In the genomic region with DNA sequence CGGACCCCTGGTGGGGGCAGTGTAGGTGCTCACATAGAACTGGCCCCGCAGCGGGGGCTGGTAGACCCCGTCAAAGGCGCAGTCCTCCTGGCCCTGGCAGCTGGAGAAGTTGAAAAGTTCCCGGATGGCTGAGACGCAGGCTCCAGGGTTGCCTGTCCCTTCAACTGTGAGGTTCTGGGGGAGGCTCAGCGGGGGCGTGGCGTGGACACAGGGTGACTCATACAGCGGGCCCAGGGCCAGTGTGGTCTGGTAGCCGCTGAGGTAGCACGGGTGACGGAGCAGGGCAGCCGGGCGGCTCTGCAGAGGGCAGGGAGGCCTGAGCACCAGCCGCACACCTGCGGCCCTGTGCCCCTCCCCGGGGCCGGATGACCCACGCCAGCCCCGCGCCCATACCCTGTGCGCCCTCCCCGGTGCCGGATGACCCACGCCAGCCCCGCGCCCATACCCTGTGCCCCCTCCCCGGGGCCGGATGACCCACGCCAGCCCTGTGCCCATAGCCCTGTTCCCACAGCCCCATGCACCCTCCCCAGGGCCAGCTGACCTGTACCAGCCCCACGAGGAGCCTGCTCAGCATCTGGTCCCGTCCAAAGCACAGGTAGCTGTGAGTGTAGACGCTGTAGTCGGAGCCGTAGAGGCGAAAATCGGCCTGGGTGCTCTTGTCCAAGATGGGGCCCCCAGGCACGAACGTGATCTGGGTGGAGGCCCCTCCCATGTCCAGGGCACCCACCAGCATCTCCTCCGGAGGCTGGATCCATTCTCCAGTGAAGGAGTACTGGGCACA, we compare ENCODE assay signal across 10 cellular contexts. TPM values are rescaled to one million over a fixed set of nuclear protein-coding genes. Genes with fewer than 3 reads are reported as not detected.
DNase-seq lines count a peak whose midpoint lies in the region; ATAC-seq lines count a peak whose summit lies in the region.
"Had no signal": no experiment of that assay in that cellular context is flagged by ENCODE, and none has a peak within 500 bp of the region (broad histone marks: within the 10 kb centered on the region; RNA-seq: fewer than 3 reads in every experiment).

No MANE protein-coding gene starts in this region.

- H3K27ac ChIP-seq in trophoblast cell (ENCODE audit: low read depth, low read length) = no peak overlapping the region

- no peak overlapping the region for H3K4me3 ChIP-seq in trophoblast cell (ENCODE audit: low read depth, low read length)

- peak; percentile 60 for ATAC-seq in esophagus mucosa
- ATAC-seq in GM21390 (IDR thresholded peaks at IDR 0.05; ENCODE audit: unreplicated experiment) = no peak
- no peak for ATAC-seq in HG02678 (IDR thresholded peaks at IDR 0.05; ENCODE audit: unreplicated experiment)
- no peak for ATAC-seq in GM19035 (IDR thresholded peaks at IDR 0.05; ENCODE audit: unreplicated experiment)

- H4K8ac ChIP-seq in trophoblast cell (ENCODE audit: low read depth, low read length) = no peak overlapping the region

- H3K27me3 ChIP-seq in trophoblast cell (ENCODE audit: insufficient read depth, low read length) = no peaks in the 10 kb centered on the region

- WGBS in trophoblast cell (ENCODE audit: extremely low coverage, insufficient coverage, insufficient read length) = no CpG with 5 or more reads among the region's 42 CpGs

- no peak overlapping the region for H3K23ac ChIP-seq in trophoblast cell (ENCODE audit: low read length)

- no peak overlapping the region for H3K14ac ChIP-seq in trophoblast cell (ENCODE audit: low read length)

- H3K9ac ChIP-seq in trophoblast cell (ENCODE audit: low read length) = no peak overlapping the region

- no peaks in the 10 kb centered on the region for H3K9me3 ChIP-seq in trophoblast cell (ENCODE audit: insufficient read depth, low read depth, low read length)

- H3K4ac ChIP-seq in trophoblast cell (ENCODE audit: low read depth, low read length) = no peak overlapping the region

- no peak overlapping the region for H3K4me2 ChIP-seq in trophoblast cell (ENCODE audit: low read length)

- no peak overlapping the region for H2BK120ac ChIP-seq in trophoblast cell (ENCODE audit: insufficient read depth, low read length, poor library complexity)

- H2AK5ac ChIP-seq in trophoblast cell (ENCODE audit: low read length) = no peak overlapping the region

- no peak overlapping the region for H3K18ac ChIP-seq in trophoblast cell (ENCODE audit: low read length)

- no peak overlapping the region for H4K91ac ChIP-seq in trophoblast cell (ENCODE audit: low read depth, low read length)

- H3K79me1 ChIP-seq in trophoblast cell (ENCODE audit: low read length) = no peaks in the 10 kb centered on the region

- H3K4me1 ChIP-seq in trophoblast cell (ENCODE audit: control insufficient read depth in 1 of 2, insufficient read depth in 2 of 2, low read length in 2 of 2) = no peaks in the 10 kb centered on the region

- H2BK12ac ChIP-seq in trophoblast cell (ENCODE audit: low read length) = no peak overlapping the region

- H4K12ac ChIP-seq in trophoblast cell (ENCODE audit: low read depth, low read length) = no peak overlapping the region

- DNase-seq in CD1c-positive myeloid dendritic cell (ENCODE audit: extremely low spot score) = peak; percentile 64
- peak; percentile 77 for DNase-seq in OCI-M1 (lab: John Stamatoyannopoulos, UW)
- DNase-seq in trophoblast cell = peak; percentile 34 to 63
- no peak for DNase-seq in NCI-H2081 treated with DMSO at 0.1 percent for 48 hours (lab: John Stamatoyannopoulos, UW)
- DNase-seq: activated effector memory CD4-positive, alpha-beta T cell treated with anti-CD3 and anti-CD28 coated beads, Interleukin-2, amount 50 U/mL, for 16 hours had no signal

- no peaks in the 10 kb centered on the region for H3K79me2 ChIP-seq in trophoblast cell (ENCODE audit: control insufficient read depth, insufficient read depth, low read length, poor library complexity)

- H2AFZ ChIP-seq in trophoblast cell (ENCODE audit: insufficient read depth, low read length, poor library complexity) = no peak overlapping the region

- H2BK5ac ChIP-seq in trophoblast cell (ENCODE audit: low read depth, low read length, poor library complexity) = no peak overlapping the region

- H3K36me3 ChIP-seq in trophoblast cell (ENCODE audit: control insufficient read depth in 1 of 2, insufficient read depth in 2 of 2, low read length in 2 of 2) = no peaks in the 10 kb centered on the region

RNA-seq across cellular contexts. Expression of a gene that starts 5.0 kb away (rescaled TPM):
- total RNA-seq in esophagus mucosa = not detected
- polyA plus RNA-seq in trophoblast cell (2013) = 0.08 and 0.11 TPM in 2 replicates
- total RNA-seq: mononuclear cell had no signal

RNA-seq across cellular contexts. Expression of a gene that starts 13.0 kb away (rescaled TPM):
- 5.5 TPM for total RNA-seq in esophagus mucosa
- 0.19 and 0.21 TPM in 2 replicates for polyA plus RNA-seq in trophoblast cell (2013)

RNA-seq across cellular contexts. Expression of a gene that starts 13.2 kb away (rescaled TPM):
- total RNA-seq in esophagus mucosa = 8.1 TPM
- 4.7 and 5.1 TPM in 2 replicates for polyA plus RNA-seq in trophoblast cell (2013)

RNA-seq across cellular contexts. Expression of a gene that starts 23.0 kb away (rescaled TPM):
- 13.9 TPM for total RNA-seq in esophagus mucosa
- 18.1 and 19.1 TPM in 2 replicates for polyA plus RNA-seq in trophoblast cell (2013)
